16 cellular contexts compared by ENCODE assay signal in the genomic region with DNA sequence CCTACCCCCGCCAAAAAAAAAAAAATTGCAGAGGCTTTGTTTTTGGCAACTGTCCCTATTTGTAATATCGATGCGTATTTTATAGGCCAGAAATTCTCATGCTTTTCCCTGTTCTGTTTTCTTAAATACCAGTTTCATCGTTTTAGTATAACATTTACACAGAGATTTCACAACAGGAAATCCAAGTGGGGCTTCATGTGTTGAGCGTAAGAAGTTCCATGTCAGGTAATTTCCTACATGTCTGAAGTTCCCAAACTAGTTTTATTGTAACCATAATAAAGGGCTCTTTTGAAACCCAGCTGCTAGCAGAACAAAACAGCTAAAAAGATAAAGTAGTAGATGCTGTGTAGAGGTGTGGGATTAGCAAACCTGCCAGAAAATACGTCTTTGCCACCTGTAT. TPM values are rescaled to one million over a fixed set of nuclear protein-coding genes. Genes with fewer than 3 reads are reported as not detected.
DNase-seq lines count a peak whose midpoint lies in the region; ATAC-seq and TF ChIP-seq lines count a peak whose summit lies in the region.
"Had no signal": no experiment of that assay in that cellular context is flagged by ENCODE, and none has a peak within 500 bp of the region (broad histone marks: within the 10 kb centered on the region; RNA-seq: fewer than 3 reads in every experiment).

No MANE protein-coding gene starts in this region.

- peak overlapping the region in 1 of 2 experiments; percentile 41 for H3K14ac ChIP-seq in mesenchymal stem cell (ENCODE audit: low read length in 2 of 2)

- peaks cover 4% of the 10 kb centered on the region for H3K79me1 ChIP-seq in mesenchymal stem cell (replicated peaks; ENCODE audit: low read length, poor library complexity, severe bottlenecking)

- H3K4ac ChIP-seq in mesenchymal stem cell (ENCODE audit: low read depth in 1 of 2, low read length in 2 of 2): no peak overlapping the region

- H3K27me3 Mint-ChIP-seq in CD4-positive, alpha-beta T cell: no peaks in the 10 kb centered on the region
- H3K27me3 Mint-ChIP-seq in HFFc6 (ENCODE audit: insufficient read depth) (no peaks in the 10 kb centered on the region; the same call in 1 of the 2 replicates), brain (peaks cover 7% of the 10 kb centered on the region)
- H3K27me3 Mint-ChIP-seq: activated CD4-positive, alpha-beta T cell treated with anti-CD3 and anti-CD28 coated beads, Interleukin-2, amount 10 ng/mL, durations not matched to agents 7 days and 5 days had no signal

- no peak overlapping the region for H2BK5ac ChIP-seq in mesenchymal stem cell (ENCODE audit: low read depth, low read length, poor library complexity, severe bottlenecking)

- POLR2A ChIA-PET in CD4-positive, alpha-beta T cell (lab: Charles Lee): interaction anchor here (0.7 to 2.8 kb wide), 3 partner anchors 21 to 156 kb away, joined by 3 to 8 read pairs (median 3); no protein-coding TSS in a partner anchor

- no peaks in the 10 kb centered on the region for H3K9me3 ChIP-seq in CD4-positive, alpha-beta T cell (ENCODE audit: control insufficient read depth, low read length)
- H3K9me3 ChIP-seq in mesenchymal stem cell (ENCODE audit: control insufficient read depth, low read length): no peaks in the 10 kb centered on the region
- H3K9me3 ChIP-seq: Peyer's patch had no signal

- peaks cover 10% of the 10 kb centered on the region for H3K4me1 ChIP-seq in mesenchymal stem cell (ENCODE audit: control insufficient read depth, insufficient read depth, low read depth, low read length)

- H2BK12ac ChIP-seq in mesenchymal stem cell (ENCODE audit: low read length in 2 of 2): no peak overlapping the region

- CTCF ChIA-PET in CD4-positive, alpha-beta T cell (lab: Charles Lee): no interaction called here

- peak overlapping the region; percentile 61 for H3K9ac ChIP-seq in mesenchymal stem cell (ENCODE audit: low read length)

- peak overlapping the region; percentile 93 for H3K4me3 Mint-ChIP-seq in CD4-positive, alpha-beta T cell
- H3K4me3 Mint-ChIP-seq in HFFc6 (peak overlapping the region; percentile 15), brain (peak overlapping the region in 4 of 5 experiments; percentile 50 to 98 (median 96))

- H3K4me1 Mint-ChIP-seq in CD4-positive, alpha-beta T cell (ENCODE audit: low read depth): peaks cover 65% of the 10 kb centered on the region
- H3K4me1 Mint-ChIP-seq in HFFc6 (ENCODE audit: low read depth): peaks cover 67% of the 10 kb centered on the region
- peaks cover 63% of the 10 kb centered on the region for H3K4me1 Mint-ChIP-seq in brain

- WGBS in mesenchymal stem cell: over 99% methylated on average over 5 of the region's 6 CpGs

- H2BK120ac ChIP-seq in mesenchymal stem cell (ENCODE audit: low read depth, low read length): no peak overlapping the region

- no peak overlapping the region for H3K18ac ChIP-seq in mesenchymal stem cell (ENCODE audit: low read depth in 1 of 2, low read length in 2 of 2)

- H3K4me2 ChIP-seq in mesenchymal stem cell (ENCODE audit: low read length, poor library complexity, severe bottlenecking): no peak overlapping the region

- no peak overlapping the region for H2AK5ac ChIP-seq in mesenchymal stem cell (ENCODE audit: low read length, severe bottlenecking)

- H3K27ac Mint-ChIP-seq in CD4-positive, alpha-beta T cell: peak overlapping the region; percentile 96
- H3K27ac Mint-ChIP-seq in HFFc6: peak overlapping the region; percentile 34; the same call in 1 of the 2 replicates
- H3K27ac Mint-ChIP-seq in brain: peak overlapping the region in 2 of 5 experiments; percentile 52 to 66
- H3K27ac Mint-ChIP-seq: activated CD4-positive, alpha-beta T cell treated with anti-CD3 and anti-CD28 coated beads, Interleukin-2, amount 10 ng/mL, durations not matched to agents 7 days and 5 days had no signal

- peaks cover 79% of the 10 kb centered on the region for H3K36me3 Mint-ChIP-seq in CD4-positive, alpha-beta T cell (ENCODE audit: low read depth)
- H3K36me3 Mint-ChIP-seq in HFFc6 (ENCODE audit: low read depth) (peaks cover 65% of the 10 kb centered on the region), brain (peaks cover 68% of the 10 kb centered on the region)

- no peak for DNase-seq in CD4-positive, alpha-beta T cell
- DNase-seq in HFFc6: no peak
- no peak for DNase-seq in mesenchymal stem cell
- DNase-seq in NCI-H345 treated with DMSO at 0.1 percent for 48 hours (lab: John Stamatoyannopoulos, UW; ENCODE audit: unreplicated experiment): no peak
- no peak for DNase-seq in stimulated activated CD4-positive, alpha-beta T cell treated with anti-CD3 and anti-CD28 coated beads, Interleukin-2, amount 100 ng/mL, for 24 hours
- DNase-seq in stimulated activated CD4-positive, alpha-beta T cell treated with anti-CD3 and anti-CD28 coated beads, Interleukin-15, amount 100 ng/mL, for 24 hours: no peak
- DNase-seq in GF-D8 (lab: John Stamatoyannopoulos, UW): no peak
- DNase-seq: activated CD4-positive, alpha-beta T cell treated with anti-CD3 and anti-CD28 coated beads, Interleukin-2, amount 10 ng/mL, durations not matched to agents 7 days and 5 days; activated naive CD4-positive, alpha-beta T cell; NCI-H1092; NCI-H446; Peyer's patch; retina had no signal

- no peak for ATAC-seq in CD4-positive, alpha-beta T cell (ENCODE audit: poor library complexity)
- ATAC-seq: HCT116 had no signal

- no peak overlapping the region for H4K8ac ChIP-seq in mesenchymal stem cell (ENCODE audit: low read length)

- peak overlapping the region in 1 of 2 experiments; percentile 19 for H3K4me3 ChIP-seq in mesenchymal stem cell (ENCODE audit: insufficient read depth in 1 of 2, low read depth in 1 of 2, low read length in 2 of 2)
- H3K4me3 ChIP-seq: Peyer's patch had no signal

- no peak for TF ChIP-seq CTCF in CD4-positive, alpha-beta T cell (IDR thresholded peaks at IDR 0.05)
- TF ChIP-seq CTCF in HFFc6 (IDR thresholded peaks at IDR 0.05) (no peak), brain (conservative IDR thresholded peaks at IDR 0.05) (no peak)

- H2BK15ac ChIP-seq in mesenchymal stem cell (ENCODE audit: low read depth, poor library complexity, severe bottlenecking): no peak overlapping the region

- intact Hi-C loops in CD4-positive, alpha-beta T cell (cut with DNase I, micrococcal nuclease): loop anchor here (5.0 to 10.0 kb wide), 4 partner anchors 154 to 1478 kb away; a partner anchor contains a TSS

- no peak overlapping the region for H2AFZ ChIP-seq in mesenchymal stem cell (ENCODE audit: low read depth, low read length)

- H3K36me3 ChIP-seq in mesenchymal stem cell (ENCODE audit: control insufficient read depth in 1 of 2, insufficient read depth in 2 of 2, low read depth in 1 of 2, low read length in 2 of 2): peaks cover 4 to 57% of the 10 kb centered on the region in 2 experiments

- no peaks in the 10 kb centered on the region for H3K9me3 Mint-ChIP-seq in CD4-positive, alpha-beta T cell
- H3K9me3 Mint-ChIP-seq in HFFc6: peaks cover 6% of the 10 kb centered on the region
- peaks cover 0 to 10% (median 3%) of the 10 kb centered on the region in 5 experiments for H3K9me3 Mint-ChIP-seq in brain
- H3K9me3 Mint-ChIP-seq: activated CD4-positive, alpha-beta T cell treated with anti-CD3 and anti-CD28 coated beads, Interleukin-2, amount 10 ng/mL, durations not matched to agents 7 days and 5 days; T-helper 1 cell treated with Interleukin-12 subunit alpha and Interleukin-12 subunit beta and Interleukin-4 antibody, amounts not matched to agents 30 μg/mL and 1 μg/mL, for 36 hours had no signal

- H4K91ac ChIP-seq in mesenchymal stem cell (ENCODE audit: low read length): no peak overlapping the region

- H3K27ac ChIP-seq in CD4-positive, alpha-beta T cell (ENCODE audit: low read depth, low read length): no peak overlapping the region
- H3K27ac ChIP-seq in mesenchymal stem cell (ENCODE audit: low read length, poor library complexity, severe bottlenecking): no peak overlapping the region
- H3K27ac ChIP-seq: Peyer's patch had no signal

- H3K23ac ChIP-seq in mesenchymal stem cell (ENCODE audit: low read length in 2 of 2): no peak overlapping the region

- H3K27me3 ChIP-seq in CD4-positive, alpha-beta T cell (ENCODE audit: control insufficient read depth, insufficient read depth, low read length): no peaks in the 10 kb centered on the region
- H3K27me3 ChIP-seq in mesenchymal stem cell (ENCODE audit: control insufficient read depth in 1 of 2, insufficient read depth in 1 of 2, low read length in 2 of 2): no peaks in the 10 kb centered on the region
- H3K27me3 ChIP-seq: Peyer's patch had no signal

RNA-seq across cellular contexts. Expression of a gene that starts 4.2 kb away (rescaled TPM):
- 10 to 100 TPM; 37.7 to 38.1 TPM for total RNA-seq in CD4-positive, alpha-beta T cell
- 10 to 100 TPM; 16.4 to 20.3 (median 19.2) TPM for total RNA-seq in HFFc6 (2021; fragmentation: NEBNext Ultra II Directional; extraction: Animal tissue kit (Norgen Biotek cat#: 25700))
- polyA plus RNA-seq in brain (ENCODE audit: insufficient read depth, low read depth, low replicate concordance): 3.6 TPM
- polyA plus RNA-seq in mesenchymal stem cell (2013, experiment 1 of 2): 22.6 TPM
- 22.2 TPM for polyA plus RNA-seq in mesenchymal stem cell (2013, experiment 2 of 2)

Comparison
In these comparisons a context has a peak if more than half of its experiments do, and no peak if none do; other contexts are left out.
1. H3K4me3 Mint-ChIP-seq: peak in every context shown above with its lines; median percentile 96 in brain; 93 in CD4-positive, alpha-beta T cell; 15 in HFFc6.